ENCODE assay signal across 29 cellular contexts in genomic region chr16:24822542-24822941, GRCh38. TPM values are rescaled to one million over a fixed set of nuclear protein-coding genes. Genes with fewer than 3 reads are reported as not detected.
DNase-seq lines count a peak whose midpoint lies in the region; ATAC-seq and TF ChIP-seq lines count a peak whose summit lies in the region.
"Had no signal": no experiment of that assay in that cellular context is flagged by ENCODE, and none has a peak within 500 bp of the region (broad histone marks: within the 10 kb centered on the region; RNA-seq: fewer than 3 reads in every experiment).

No MANE protein-coding gene starts in this region.

- DNase-seq in Right ventricle myocardium inferior (ENCODE audit: missing footprints) (no peak), cardiac septum (ENCODE audit: low spot score) (no peak), right atrium auricular region (ENCODE audit: low spot score) (peak; percentile 21), HuH-7.5 (ENCODE audit: low spot score) (no peak)
- DNase-seq in stimulated activated effector memory CD8-positive, alpha-beta T cell treated with anti-CD3 and anti-CD28 coated beads, Interleukin-12 subunit alpha, Interleukin-12 subunit beta, amount 100 ng/mL, for 72 hours (ENCODE audit: low spot score in 2 of 2) = no peak
- DNase-seq in effector CD4-positive, alpha-beta T cell = no peak
- DNase-seq: activated CD4-positive, alpha-beta T cell treated with anti-CD3 and anti-CD28 coated beads, Interleukin-2, amount 10 ng/mL, durations not matched to agents 24 days and 14 days; activated CD8-positive, alpha-beta memory T cell treated with anti-CD3 and anti-CD28 coated beads, Interleukin-2, amount 50 U/mL, for 4 hours; activated effector memory CD4-positive, alpha-beta T cell treated with anti-CD3 and anti-CD28 coated beads, Interleukin-2, amount 50 U/mL, for 16 hours; brain microvascular endothelial cell; colonic mucosa; mesendoderm; naive B cell; NCI-H1048; NCI-H1694 treated with DMSO at 0.1 percent for 48 hours; NCI-H524 treated with DMSO at 0.1 percent for 48 hours; retina; stimulated activated CD4-positive, alpha-beta T cell treated with anti-CD3 and anti-CD28 coated beads, Interleukin-4, amount 100 ng/mL, for 1 hour; stimulated activated naive CD4-positive, alpha-beta T cell; testis; uterus had no signal

- no peak for TF ChIP-seq CTCF in right atrium auricular region (IDR thresholded peaks at IDR 0.05)

- no peak overlapping the region for H3K27ac ChIP-seq in right atrium auricular region
- H3K27ac ChIP-seq: brain microvascular endothelial cell, colonic mucosa, HL-60, SK-N-MC, uterus had no signal

- no peak overlapping the region for H3K4me3 ChIP-seq in right atrium auricular region
- H3K4me3 ChIP-seq: colonic mucosa, HAP-1, SK-N-MC, testis, uterus had no signal

- H3K36me3 ChIP-seq in right atrium auricular region = peaks cover 79% of the 10 kb centered on the region
- H3K36me3 ChIP-seq: uterus had no signal

- H3K27ac Mint-ChIP-seq in activated T-helper 17 cell treated with anti-CD3 and anti-CD28 coated beads, Interleukin-2, amount 50 U/mL, for 72 hours = peak overlapping the region; percentile 66
- H3K27ac Mint-ChIP-seq in stimulated activated effector memory CD8-positive, alpha-beta T cell treated with anti-CD3 and anti-CD28 coated beads, Interleukin-12 subunit alpha, Interleukin-12 subunit beta, amount 100 ng/mL, for 72 hours = peak overlapping the region; percentile 81
- H3K27ac Mint-ChIP-seq: activated CD4-positive, alpha-beta T cell treated with anti-CD3 and anti-CD28 coated beads, Interleukin-2, amount 10 ng/mL, durations not matched to agents 24 days and 14 days had no signal

- no peaks in the 10 kb centered on the region for H3K4me1 ChIP-seq in right atrium auricular region
- H3K4me1 ChIP-seq: colonic mucosa, HAP-1, uterus had no signal

- H3K9me3 ChIP-seq in right atrium auricular region = no peaks in the 10 kb centered on the region
- H3K9me3 ChIP-seq: colonic mucosa, HAP-1, testis, uterus had no signal

- no peaks in the 10 kb centered on the region for H3K27me3 ChIP-seq in right atrium auricular region
- H3K27me3 ChIP-seq: brain microvascular endothelial cell, colonic mucosa, testis, uterus had no signal

- peaks cover 100% of the 10 kb centered on the region for H3K36me3 Mint-ChIP-seq in activated T-helper 17 cell treated with anti-CD3 and anti-CD28 coated beads, Interleukin-2, amount 50 U/mL, for 72 hours (ENCODE audit: low read depth)
- H3K36me3 Mint-ChIP-seq in stimulated activated effector memory CD8-positive, alpha-beta T cell treated with anti-CD3 and anti-CD28 coated beads, Interleukin-12 subunit alpha, Interleukin-12 subunit beta, amount 100 ng/mL, for 72 hours = peaks cover 97% of the 10 kb centered on the region

- intact Hi-C loops in Right ventricle myocardium inferior (cut with DNase I) (no loop called here), cardiac septum (cut with DNase I) (no loop called here)

- ATAC-seq in Right ventricle myocardium inferior = peak; percentile 32
- no peak for ATAC-seq in activated T-helper 17 cell treated with anti-CD3 and anti-CD28 coated beads, Interleukin-2, amount 50 U/mL, for 72 hours (replicated peaks)
- ATAC-seq in stimulated activated effector memory CD8-positive, alpha-beta T cell treated with anti-CD3 and anti-CD28 coated beads, Interleukin-12 subunit alpha, Interleukin-12 subunit beta, amount 100 ng/mL, for 72 hours = no peak
- no peak for ATAC-seq in HG02571 (IDR thresholded peaks at IDR 0.05; ENCODE audit: unreplicated experiment)

- no peak overlapping the region for H3K4me3 Mint-ChIP-seq in activated T-helper 17 cell treated with anti-CD3 and anti-CD28 coated beads, Interleukin-2, amount 50 U/mL, for 72 hours
- no peak overlapping the region for H3K4me3 Mint-ChIP-seq in stimulated activated effector memory CD8-positive, alpha-beta T cell treated with anti-CD3 and anti-CD28 coated beads, Interleukin-12 subunit alpha, Interleukin-12 subunit beta, amount 100 ng/mL, for 72 hours
- H3K4me3 Mint-ChIP-seq: activated CD4-positive, alpha-beta T cell treated with anti-CD3 and anti-CD28 coated beads, Interleukin-2, amount 10 ng/mL, durations not matched to agents 24 days and 14 days; CD14-positive monocyte; naive B cell had no signal

- no peaks in the 10 kb centered on the region for H3K27me3 Mint-ChIP-seq in activated T-helper 17 cell treated with anti-CD3 and anti-CD28 coated beads, Interleukin-2, amount 50 U/mL, for 72 hours
- H3K27me3 Mint-ChIP-seq: activated CD4-positive, alpha-beta T cell treated with anti-CD3 and anti-CD28 coated beads, Interleukin-2, amount 10 ng/mL, durations not matched to agents 24 days and 14 days; naive B cell had no signal

- H3K4me1 Mint-ChIP-seq in activated T-helper 17 cell treated with anti-CD3 and anti-CD28 coated beads, Interleukin-2, amount 50 U/mL, for 72 hours = peaks cover 4% of the 10 kb centered on the region
- H3K4me1 Mint-ChIP-seq in stimulated activated effector memory CD8-positive, alpha-beta T cell treated with anti-CD3 and anti-CD28 coated beads, Interleukin-12 subunit alpha, Interleukin-12 subunit beta, amount 100 ng/mL, for 72 hours = no peaks in the 10 kb centered on the region
- H3K4me1 Mint-ChIP-seq: activated CD4-positive, alpha-beta T cell treated with anti-CD3 and anti-CD28 coated beads, Interleukin-2, amount 10 ng/mL, durations not matched to agents 24 days and 14 days; CD14-positive monocyte; naive B cell had no signal

- no peaks in the 10 kb centered on the region for H3K9me3 Mint-ChIP-seq in activated T-helper 17 cell treated with anti-CD3 and anti-CD28 coated beads, Interleukin-2, amount 50 U/mL, for 72 hours
- H3K9me3 Mint-ChIP-seq in stimulated activated effector memory CD8-positive, alpha-beta T cell treated with anti-CD3 and anti-CD28 coated beads, Interleukin-12 subunit alpha, Interleukin-12 subunit beta, amount 100 ng/mL, for 72 hours = no peaks in the 10 kb centered on the region
- H3K9me3 Mint-ChIP-seq: activated CD4-positive, alpha-beta T cell treated with anti-CD3 and anti-CD28 coated beads, Interleukin-2, amount 10 ng/mL, durations not matched to agents 24 days and 14 days; CD14-positive monocyte had no signal

RNA-seq across cellular contexts. Expression of gene SLC5A11, which starts 23.2 kb away (rescaled TPM):
- total RNA-seq in Right ventricle myocardium inferior (not detected), cardiac septum (not detected), right atrium auricular region (not detected)
- not detected for total RNA-seq in activated T-helper 17 cell treated with anti-CD3 and anti-CD28 coated beads, Interleukin-2, amount 50 U/mL, for 72 hours
- total RNA-seq: activated CD4-positive, alpha-beta T cell treated with anti-CD3 and anti-CD28 coated beads, Interleukin-2, amount 10 ng/mL, durations not matched to agents 24 days and 14 days; osteoblast; RPMI7951; uterus had no signal
